ENCODE assay signal across 9 cellular contexts in the genomic region with DNA sequence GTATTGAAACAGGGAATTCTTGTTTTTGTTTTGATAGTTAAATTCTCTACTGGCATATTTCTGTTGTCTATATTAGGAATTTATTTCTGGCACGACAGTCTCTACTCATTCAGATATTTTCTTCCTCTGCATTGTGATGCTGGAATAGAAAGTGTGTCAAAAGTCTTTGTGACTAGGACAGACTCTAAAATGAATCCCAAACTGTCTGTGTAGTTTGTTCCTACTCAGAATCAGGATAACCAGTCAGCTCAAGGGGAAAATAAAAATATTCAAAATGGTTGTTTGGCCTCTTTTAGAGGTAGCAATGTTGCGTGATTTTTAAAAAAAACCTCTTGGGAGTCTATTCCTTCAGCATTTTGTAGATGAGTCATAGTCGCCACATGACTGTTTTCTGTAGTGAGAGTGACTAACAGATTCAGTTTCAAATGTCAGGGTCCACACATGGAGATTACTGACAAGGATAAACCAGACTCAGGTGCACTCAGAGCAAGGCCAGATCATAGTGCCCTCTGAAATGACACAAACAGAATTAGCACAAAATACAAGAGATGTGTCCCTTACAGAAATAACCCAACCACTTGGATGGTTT. TPM values are rescaled to one million over a fixed set of nuclear protein-coding genes. Genes with fewer than 3 reads are reported as not detected.
DNase-seq lines count a peak whose midpoint lies in the region; ATAC-seq and TF ChIP-seq lines count a peak whose summit lies in the region.
"Had no signal": no experiment of that assay in that cellular context is flagged by ENCODE, and none has a peak within 500 bp of the region (broad histone marks: within the 10 kb centered on the region; RNA-seq: fewer than 3 reads in every experiment).

No MANE protein-coding gene starts in this region.

- peak; percentile 40 for DNase-seq in stimulated activated CD4-positive, alpha-beta T cell treated with anti-CD3 and anti-CD28 coated beads, Interleukin-15, amount 100 ng/mL, for 24 hours
- no peak for DNase-seq in stimulated activated CD4-positive, alpha-beta T cell treated with anti-CD3 and anti-CD28 coated beads, Interleukin-4, amount 100 ng/mL, for 4 hours
- DNase-seq in renal cortical epithelial cell (ENCODE audit: low read depth) = peak; percentile 86
- no peak for DNase-seq in Karpas-422
- no peak for DNase-seq in suprapubic skin (ENCODE audit: low spot score in 2 of 2)
- DNase-seq in GOT3 (lab: John Stamatoyannopoulos, UW) = no peak
- DNase-seq: activated naive CD8-positive, alpha-beta T cell treated with anti-CD3 and anti-CD28 coated beads, Interleukin-2, amount 10 ng/mL, durations not matched to agents 7 days and 5 days had no signal

- no peaks in the 10 kb centered on the region for H3K36me3 ChIP-seq in Karpas-422 (ENCODE audit: insufficient read depth, low read length)
- H3K36me3 ChIP-seq in suprapubic skin = no peaks in the 10 kb centered on the region

- H3K4me3 ChIP-seq in Karpas-422 (ENCODE audit: low read length) (no peak overlapping the region), suprapubic skin (no peak overlapping the region)

- H2AFZ ChIP-seq in Karpas-422 (ENCODE audit: low read length) = no peak overlapping the region

- peak; percentile 97 for ATAC-seq in HG02970 (IDR thresholded peaks at IDR 0.05; ENCODE audit: low FRiP score, unreplicated experiment)
- ATAC-seq in SK-N-SH treated with all-trans-retinoic acid at 6 μM for 48 hours = peak; percentile 87

- H3K4me2 ChIP-seq in Karpas-422 (ENCODE audit: low read depth, low read length, poor library complexity, severe bottlenecking) = no peak overlapping the region

- no peaks in the 10 kb centered on the region for H3K4me1 ChIP-seq in Karpas-422 (ENCODE audit: low read length)
- H3K4me1 ChIP-seq in suprapubic skin = no peaks in the 10 kb centered on the region

- no peak overlapping the region for H3K9ac ChIP-seq in Karpas-422 (ENCODE audit: low read length)

- H4K20me1 ChIP-seq in Karpas-422 (ENCODE audit: insufficient read depth, low read depth, low read length) = no peaks in the 10 kb centered on the region

- no peak for TF ChIP-seq EP300 in suprapubic skin (IDR thresholded peaks at IDR 0.05)

- H3K9me3 ChIP-seq in Karpas-422 (ENCODE audit: low read length) (no peaks in the 10 kb centered on the region), suprapubic skin (no peaks in the 10 kb centered on the region)

- WGBS in suprapubic skin = 43% methylated on average over 3 of the region's 3 CpGs

- TF ChIP-seq POLR2A in suprapubic skin (IDR thresholded peaks at IDR 0.05) = no peak

- H3K9me2 ChIP-seq in Karpas-422 (replicated peaks; ENCODE audit: insufficient read depth, low read length) = no peaks in the 10 kb centered on the region

- no peak for TF ChIP-seq CTCF in suprapubic skin (IDR thresholded peaks at IDR 0.05)

- no peaks in the 10 kb centered on the region for H3K79me2 ChIP-seq in Karpas-422 (ENCODE audit: low read length)

- no peaks in the 10 kb centered on the region for H3K27me3 ChIP-seq in Karpas-422 (ENCODE audit: low read length)
- no peaks in the 10 kb centered on the region for H3K27me3 ChIP-seq in suprapubic skin

- H3K27ac ChIP-seq in Karpas-422 (ENCODE audit: low read length) (no peak overlapping the region), suprapubic skin (no peak overlapping the region)

TF ChIP-seq in SK-N-SH treated with all-trans-retinoic acid at 6 μM for 48 hours, 23 proteins besides CTCF, POLR2A, EP300 and RAD21:
- TF ChIP-seq ZFP3 (CRISPR knock-in tag; IDR thresholded peaks at IDR 0.05) (peak; percentile 40; the same call in 1 of the 2 replicates), OSR1 (CRISPR knock-in tag; IDR thresholded peaks at IDR 0.05) (no peak)
TF ChIP-seq in SK-N-SH treated with all-trans-retinoic acid at 6 μM for 48 hours: peak in this region for 1.

RNA-seq across cellular contexts. Expression of gene SLC7A14, which starts 13.1 kb away (rescaled TPM):
- total RNA-seq in renal cortical epithelial cell = 0.35 and 0.55 TPM in 2 replicates
- not detected in 2 replicates for total RNA-seq in Karpas-422 (2014; rRNA removed; shearing (Covaris generic); ENCODE audit: low replicate concordance)
- not detected for total RNA-seq in suprapubic skin
- total RNA-seq: activated naive CD8-positive, alpha-beta T cell treated with anti-CD3 and anti-CD28 coated beads, Interleukin-2, amount 10 ng/mL, durations not matched to agents 7 days and 5 days had no signal

Comparison
In these comparisons a context has a peak if more than half of its experiments do, and no peak if none do; other contexts are left out.
1. DNase-seq: peak in stimulated activated CD4-positive, alpha-beta T cell treated with anti-CD3 and anti-CD28 coated beads, Interleukin-15, amount 100 ng/mL, for 24 hours (single experiment) and renal cortical epithelial cell (single experiment); none in stimulated activated CD4-positive, alpha-beta T cell treated with anti-CD3 and anti-CD28 coated beads, Interleukin-4, amount 100 ng/mL, for 4 hours (0 of 2), Karpas-422 (single experiment), suprapubic skin (0 of 2) and GOT3 (single experiment).